ENCODE assay signal across 7 cellular contexts in the genomic region with DNA sequence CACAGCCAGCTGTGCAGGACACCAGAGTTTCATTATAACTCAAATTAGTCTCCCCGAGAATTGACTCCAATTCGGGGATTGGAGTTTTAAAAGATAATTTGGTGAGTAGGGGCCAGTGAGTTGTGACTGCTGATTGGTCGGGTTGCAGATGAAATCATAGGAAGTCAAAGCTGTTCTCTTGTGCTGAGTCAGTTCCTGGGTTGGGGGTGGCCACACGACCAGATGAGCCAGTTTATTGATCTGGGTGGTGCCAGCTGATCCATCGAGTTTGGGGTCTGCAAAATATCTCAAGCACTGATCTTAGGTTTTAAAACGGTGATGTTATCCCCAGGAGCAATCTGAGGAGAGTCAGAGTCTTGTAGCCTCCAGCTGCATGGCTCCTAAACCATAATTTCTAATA.
"Had no signal": no experiment of that assay in that cellular context is flagged by ENCODE, and none has a peak within 500 bp of the region (broad histone marks: within the 10 kb centered on the region; RNA-seq: fewer than 3 reads in every experiment).

No MANE protein-coding gene starts in this region.

- DNase-seq: activated CD4-positive, CD25-positive, alpha-beta regulatory T cell; activated effector memory CD4-positive, alpha-beta T cell treated with Interleukin-2 at 50 U/mL for 16 hours; activated T-cell treated with anti-CD3 and anti-CD28 coated beads for 4 hours; psoas muscle; right lobe of liver; stimulated activated naive B cell treated with anti-CD40 and anti-IgM and Interleukin-4, amounts not matched to agents 10 μg/mL and 1 μg/mL and 100 μg/mL, for 72 hours had no signal

- H3K27me3 ChIP-seq: right lobe of liver had no signal

- H3K27ac ChIP-seq: psoas muscle, right lobe of liver, tibial nerve had no signal

- H3K4me1 ChIP-seq: psoas muscle, right lobe of liver, tibial nerve had no signal

- H3K9me3 ChIP-seq: psoas muscle, right lobe of liver, tibial nerve had no signal

- H3K36me3 ChIP-seq: right lobe of liver, tibial nerve had no signal

- H3K4me3 ChIP-seq: psoas muscle, right lobe of liver, tibial nerve had no signal
